17 cellular contexts compared by ENCODE assay signal in the genomic region with DNA sequence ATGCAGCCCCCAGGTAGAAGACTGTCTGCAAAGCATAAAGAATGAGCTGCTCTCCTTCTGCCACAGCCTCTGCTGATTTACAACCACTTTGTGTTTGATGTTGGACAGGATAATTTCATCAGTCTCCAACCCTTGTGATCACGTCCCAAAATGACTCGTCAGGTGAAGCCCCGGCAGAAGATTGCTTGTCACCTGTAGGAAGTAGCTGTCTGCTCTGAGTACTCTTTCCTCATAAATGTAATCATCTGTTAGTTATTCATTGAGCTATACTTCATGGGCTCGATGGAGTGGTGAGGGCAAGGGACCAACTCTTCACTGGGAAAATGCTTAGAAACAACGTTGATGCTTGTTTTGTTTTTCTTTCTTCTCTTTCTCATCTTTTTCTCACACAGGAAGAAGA.
DNase-seq lines count a peak whose midpoint lies in the region; ATAC-seq and TF ChIP-seq lines count a peak whose summit lies in the region.
"Had no signal": no experiment of that assay in that cellular context is flagged by ENCODE, and none has a peak within 500 bp of the region (broad histone marks: within the 10 kb centered on the region; RNA-seq: fewer than 3 reads in every experiment).

No MANE protein-coding gene starts in this region.

- H3K23ac ChIP-seq in H9 (ENCODE audit: insufficient read length, low read depth, low read length) = no peak overlapping the region

- H2AFZ ChIP-seq in H9 (ENCODE audit: low read length) = no peak overlapping the region

- H2BK15ac ChIP-seq in H9 (ENCODE audit: low read depth, low read length) = no peak overlapping the region

- no peak overlapping the region for H4K8ac ChIP-seq in H9 (replicated peaks; ENCODE audit: insufficient read length, low read depth, low read length)

- no peaks in the 10 kb centered on the region for H3K9me3 Mint-ChIP-seq in H9
- H3K9me3 Mint-ChIP-seq: CD8-positive, alpha-beta T cell had no signal

- TF ChIP-seq CTCF in H9 (conservative IDR thresholded peaks at IDR 0.05) (no peak), gastroesophageal sphincter (IDR thresholded peaks at IDR 0.05) (no peak)

- ATAC-seq in gastroesophageal sphincter = no peak
- ATAC-seq: A549; CD8-positive, alpha-beta T cell; HCT116; K562 had no signal

- TF ChIP-seq POLR2A in gastroesophageal sphincter (IDR thresholded peaks at IDR 0.05) = no peak

- H4K5ac ChIP-seq in H9 (ENCODE audit: insufficient read length, low read depth, low read length) = no peak overlapping the region

- no peak overlapping the region for H2BK120ac ChIP-seq in H9 (ENCODE audit: low read depth, low read length, poor library complexity, severe bottlenecking)

- H3K36me3 Mint-ChIP-seq in H9 (ENCODE audit: insufficient read depth in 1 of 3, low read depth in 3 of 3) = no peaks in the 10 kb centered on the region
- H3K36me3 Mint-ChIP-seq: CD14-positive monocyte; CD8-positive, alpha-beta T cell had no signal

- no peaks in the 10 kb centered on the region for H3K36me3 ChIP-seq in gastroesophageal sphincter
- H3K36me3 ChIP-seq in H7 (replicated peaks; ENCODE audit: control insufficient read depth, insufficient read depth, low read length) = no peaks in the 10 kb centered on the region

- H2BK20ac ChIP-seq in H9 (ENCODE audit: low read depth, low read length, poor library complexity, severe bottlenecking) = peak overlapping the region; percentile 61

- H3K4me3 ChIP-seq in gastroesophageal sphincter (no peak overlapping the region), H7 (ENCODE audit: insufficient read depth, low read depth, low read length) (no peak overlapping the region)
- H3K4me3 ChIP-seq: A549, K562 had no signal

- TF ChIP-seq EP300 in gastroesophageal sphincter (IDR thresholded peaks at IDR 0.05) = no peak

- H2AK5ac ChIP-seq in H9 (ENCODE audit: insufficient read length, low read length) = no peak overlapping the region

- no peaks in the 10 kb centered on the region for H3K27me3 ChIP-seq in H9 (ENCODE audit: insufficient read depth, low read length)
- peaks cover 5% of the 10 kb centered on the region for H3K27me3 ChIP-seq in gastroesophageal sphincter
- no peaks in the 10 kb centered on the region for H3K27me3 ChIP-seq in H7 (ENCODE audit: control insufficient read depth, insufficient read depth, low read length)

- H3K27ac Mint-ChIP-seq in H9 = no peak overlapping the region; a peak in 1 of 7 replicates
- H3K27ac Mint-ChIP-seq: CD14-positive monocyte; CD8-positive, alpha-beta T cell had no signal

- H4K20me1 ChIP-seq in H9 (ENCODE audit: control insufficient read depth, insufficient read depth, insufficient read length) = no peaks in the 10 kb centered on the region

- no peaks in the 10 kb centered on the region for H3K79me2 ChIP-seq in H9 (ENCODE audit: insufficient read depth, low read length)

- H3K23me2 ChIP-seq in H9 (ENCODE audit: insufficient read length, low read depth, low read length, poor library complexity, severe bottlenecking) = no peaks in the 10 kb centered on the region

- no peaks in the 10 kb centered on the region for H3K27me3 Mint-ChIP-seq in H9 (ENCODE audit: low read depth)

- no peak overlapping the region for H3K18ac ChIP-seq in H9 (ENCODE audit: insufficient read length, low read depth, low read length)

- H3K9me3 ChIP-seq in H9 (ENCODE audit: control insufficient read depth, low read depth, low read length) = no peaks in the 10 kb centered on the region
- H3K9me3 ChIP-seq in gastroesophageal sphincter = no peaks in the 10 kb centered on the region
- H3K9me3 ChIP-seq: A549 had no signal

- H3K9ac ChIP-seq in H9 (ENCODE audit: extremely low read depth, insufficient read length, low read length) = no peak overlapping the region

- DNase-seq in DMS53 treated with DMSO at 0.1 percent for 48 hours (lab: John Stamatoyannopoulos, UW; ENCODE audit: unreplicated experiment) (peak; percentile 36), H9 (no peak), NCI-H69 (lab: John Stamatoyannopoulos, UW) (peak; percentile 55), kidney tubule cell (ENCODE audit: low spot score) (peak; percentile 38), LoVo (ENCODE audit: low spot score) (no peak), AG08395 (ENCODE audit: low spot score) (no peak), H7 (no peak)
- DNase-seq: CD8-positive, alpha-beta T cell; COR-L47; DMS79 treated with DMSO at 0.1 percent for 48 hours; GDM1 had no signal

- WGBS in H9 (ENCODE audit: extremely low coverage, insufficient read length, low lambda C conversion rate) = no CpG with 5 or more reads among the region's 5 CpGs
- WGBS in gastroesophageal sphincter (ENCODE audit: low coverage in 1 of 2), 2 donors = 63% methylated on average over 5 of the region's 5 CpGs; no CpG with 5 or more reads in 1 of the 2 donors

- H3K4me3 Mint-ChIP-seq in H9 = no peak overlapping the region
- H3K4me3 Mint-ChIP-seq: CD14-positive monocyte; CD8-positive, alpha-beta T cell had no signal

- no peak overlapping the region for H3K27ac ChIP-seq in H9 (ENCODE audit: insufficient read length, low read depth, low read length)
- no peak overlapping the region for H3K27ac ChIP-seq in gastroesophageal sphincter
- H3K27ac ChIP-seq: A549, HL-60 had no signal

- H3K79me1 ChIP-seq in H9 (ENCODE audit: insufficient read depth, low read depth, low read length, poor library complexity, severe bottlenecking) = no peaks in the 10 kb centered on the region

- H3T11ph ChIP-seq in H9 (ENCODE audit: low read length) = no peak overlapping the region

- H2BK12ac ChIP-seq in H9 (ENCODE audit: insufficient read length, low read depth, low read length) = no peak overlapping the region

- H3K4me1 ChIP-seq in H9 (ENCODE audit: insufficient read depth, low read length) = peaks cover 4% of the 10 kb centered on the region; the same call in 1 of the 2 replicates
- H3K4me1 ChIP-seq in gastroesophageal sphincter = no peaks in the 10 kb centered on the region
- H3K4me1 ChIP-seq: A549 had no signal

- H3K14ac ChIP-seq in H9 (ENCODE audit: insufficient read depth, low read length) = no peak overlapping the region

- peaks cover 26 to 27% of the 10 kb centered on the region in 2 experiments for H3K4me1 Mint-ChIP-seq in H9
- H3K4me1 Mint-ChIP-seq: CD14-positive monocyte had no signal

- H4K91ac ChIP-seq in H9 (ENCODE audit: insufficient read length, low read depth, low read length) = no peak overlapping the region

- no peak overlapping the region for H2BK5ac ChIP-seq in H9 (ENCODE audit: insufficient read length, low read length)

- H3K56ac ChIP-seq in H9 (ENCODE audit: insufficient read length, low read depth, low read length) = no peak overlapping the region

- H3K4ac ChIP-seq in H9 (ENCODE audit: low read depth, low read length) = no peak overlapping the region

- no peak overlapping the region for H3K4me2 ChIP-seq in H9 (ENCODE audit: insufficient read depth, insufficient read length, low read length)
- H3K4me2 ChIP-seq: A549 had no signal

Comparison
In these comparisons a context has a peak if more than half of its experiments do, and no peak if none do; other contexts are left out.
1. DNase-seq: peak in DMS53 treated with DMSO at 0.1 percent for 48 hours (single experiment), NCI-H69 (single experiment) and kidney tubule cell (single experiment); none in H9 (single experiment), LoVo (single experiment), AG08395 (single experiment) and H7 (single experiment).